29 cellular contexts compared by ENCODE assay signal in the genomic region with DNA sequence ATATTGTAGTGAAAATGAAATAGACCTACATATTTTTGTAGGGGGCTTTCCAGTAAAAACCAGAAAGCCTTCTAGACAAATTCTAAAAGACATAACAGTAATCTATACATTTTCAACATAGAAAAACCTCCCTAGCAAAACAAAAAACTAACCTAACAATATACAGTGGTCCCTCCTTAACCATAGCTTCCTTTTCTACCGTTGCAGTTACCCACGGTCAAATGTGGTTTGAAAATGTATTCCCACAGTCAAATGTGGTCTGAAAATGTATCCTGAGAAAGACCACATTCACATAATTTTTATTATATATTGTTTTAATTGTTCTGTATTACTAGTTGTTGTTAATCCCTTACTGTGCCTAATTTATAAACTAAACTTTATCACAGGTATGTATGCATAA. TPM values are rescaled to one million over a fixed set of nuclear protein-coding genes. Genes with fewer than 3 reads are reported as not detected.
DNase-seq lines count a peak whose midpoint lies in the region; ATAC-seq, FAIRE-seq and TF ChIP-seq lines count a peak whose summit lies in the region.
"Had no signal": no experiment of that assay in that cellular context is flagged by ENCODE, and none has a peak within 500 bp of the region (broad histone marks: within the 10 kb centered on the region; RNA-seq: fewer than 3 reads in every experiment).

No MANE protein-coding gene starts in this region.

- H3K4me1 ChIP-seq in mammary epithelial cell (ENCODE audit: insufficient read depth, low read length) (peaks cover 24% of the 10 kb centered on the region), K562 (replicated peaks in 1 of 2; ENCODE audit: control insufficient read depth in 2 of 2, insufficient read depth in 2 of 2, low read length in 2 of 2) (peaks cover 17 to 37% of the 10 kb centered on the region in 2 experiments; a peak in 4 of 5 replicates), neutrophil (ENCODE audit: control insufficient read depth in 1 of 2, insufficient read depth in 1 of 2, low read depth in 1 of 2, low read length in 1 of 2) (peaks cover 96 to 98% of the 10 kb centered on the region in 2 experiments), kidney (ENCODE audit: control insufficient read depth in 1 of 2, insufficient read depth in 1 of 2, low read depth in 1 of 2, low read length in 2 of 2) (peaks cover 33 to 41% of the 10 kb centered on the region in 2 donors)

- H3K4me3 Mint-ChIP-seq in MCF 10A (ENCODE audit: unreplicated experiment), result no peak overlapping the region
- H3K4me3 Mint-ChIP-seq: CD8-positive, alpha-beta T cell had no signal

- H3K9me1 ChIP-seq in K562 (ENCODE audit: control insufficient read depth, insufficient read depth, low read length), result peaks cover 5% of the 10 kb centered on the region

- 91% methylated on average over 2 of the region's 2 CpGs for WGBS in mammary epithelial cell (ENCODE audit: low coverage, missing lambda C conversion rate)
- 87% methylated on average over 2 of the region's 2 CpGs for WGBS in K562 (ENCODE audit: insufficient coverage, low coverage, missing lambda C conversion rate)

- dilution Hi-C loops in mammary epithelial cell (cut with HindIII; ENCODE audit: low sequenced_read_pairs), result loop anchor here (5.0 kb wide), 1 partner anchor 63 kb away; no protein-coding TSS in a partner anchor

- no peaks in the 10 kb centered on the region for H3K27me3 ChIP-seq in mammary epithelial cell (ENCODE audit: insufficient read depth, low read length)
- no peaks in the 10 kb centered on the region for H3K27me3 ChIP-seq in K562 (ENCODE audit: control insufficient read depth in 2 of 2, insufficient read depth in 2 of 2, low read length in 2 of 2)
- no peaks in the 10 kb centered on the region for H3K27me3 ChIP-seq in neutrophil
- H3K27me3 ChIP-seq: BLaER1 had no signal

- peaks cover 2% of the 10 kb centered on the region for H3K36me3 Mint-ChIP-seq in MCF 10A (ENCODE audit: insufficient read depth, unreplicated experiment)

- TF ChIP-seq CTCF in MCF 10A (IDR thresholded peaks at IDR 0.05; ENCODE audit: unreplicated experiment), result no peak
- TF ChIP-seq CTCF in mammary epithelial cell (conservative IDR thresholded peaks at IDR 0.05 in 1 of 2, IDR thresholded peaks at IDR 0.05 in 1 of 2; ENCODE audit: extremely low read depth in 1 of 2, insufficient read depth in 1 of 2, low read depth in 1 of 2, low read length in 2 of 2), result no peak
- TF ChIP-seq CTCF in K562 (IDR thresholded peaks at IDR 0.05 in 2 of 3, conservative IDR thresholded peaks at IDR 0.05 in 1 of 3; ENCODE audit: insufficient read depth in 2 of 3, low read depth in 1 of 3, low read length in 3 of 3), result no peak
- TF ChIP-seq CTCF in neutrophil (IDR thresholded peaks at IDR 0.05), result no peak
- TF ChIP-seq CTCF in kidney (IDR thresholded peaks at IDR 0.05; ENCODE audit: borderline replicate concordance, extremely low read depth, insufficient read depth), result no peak

- H3K27ac ChIP-seq in mammary epithelial cell (ENCODE audit: insufficient read depth, low read depth, low read length) (no peak overlapping the region), K562 (ENCODE audit: extremely low read depth, low read depth, low read length) (no peak overlapping the region), neutrophil (peak overlapping the region; percentile 68), kidney (ENCODE audit: low read depth in 2 of 2, low read length in 2 of 2) (no peak overlapping the region)
- H3K27ac ChIP-seq: 22Rv1, BLaER1, RWPE1 had no signal

- no peaks in the 10 kb centered on the region for H3K9me3 Mint-ChIP-seq in MCF 10A (ENCODE audit: unreplicated experiment)
- H3K9me3 Mint-ChIP-seq: CD8-positive, alpha-beta T cell had no signal

- H3K79me2 ChIP-seq in mammary epithelial cell (ENCODE audit: insufficient read depth, low read length) (peaks cover 98% of the 10 kb centered on the region), K562 (ENCODE audit: control insufficient read depth, insufficient read depth, low read length) (peaks cover 100% of the 10 kb centered on the region)

- H4K20me1 ChIP-seq in mammary epithelial cell (ENCODE audit: insufficient read depth, low read length) (peaks cover 4% of the 10 kb centered on the region), K562 (replicated peaks; ENCODE audit: control insufficient read depth, insufficient read depth, low read length) (peaks cover 54% of the 10 kb centered on the region)

- no peak for ATAC-seq in K562
- ATAC-seq: CD8-positive, alpha-beta T cell; HCT116; PC-3 had no signal

- peaks cover 56% of the 10 kb centered on the region for H3K4me1 Mint-ChIP-seq in MCF 10A (ENCODE audit: insufficient read depth, unreplicated experiment)

- H3K9me3 ChIP-seq in mammary epithelial cell (replicated peaks; ENCODE audit: insufficient read depth, low read length) (no peaks in the 10 kb centered on the region), K562 (replicated peaks; ENCODE audit: control insufficient read depth, insufficient read depth, low read depth, low read length) (peaks cover 6% of the 10 kb centered on the region), neutrophil (no peaks in the 10 kb centered on the region), kidney (ENCODE audit: control insufficient read depth in 1 of 2, low read length in 2 of 2) (no peaks in the 10 kb centered on the region)

- H2AFZ ChIP-seq in mammary epithelial cell (ENCODE audit: low read depth, low read length) (no peak overlapping the region), K562 (ENCODE audit: low read depth, low read length) (no peak overlapping the region)

- H3K4me3 ChIP-seq in mammary epithelial cell (replicated peaks in 1 of 3; ENCODE audit: insufficient read depth in 1 of 3, low read depth in 2 of 3, low read length in 3 of 3), result no peak overlapping the region
- no peak overlapping the region for H3K4me3 ChIP-seq in K562
- H3K4me3 ChIP-seq in neutrophil (ENCODE audit: low read depth in 1 of 2, low read length in 1 of 2), result no peak overlapping the region
- no peak overlapping the region for H3K4me3 ChIP-seq in kidney (ENCODE audit: low read length in 2 of 2)
- H3K4me3 ChIP-seq: BLaER1, SK-N-MC had no signal

- in situ Hi-C loops in mammary epithelial cell (cut with MboI; ENCODE audit: low sequenced_read_pairs in 2 of 2), result no loop called here
- in situ Hi-C loops in K562 (cut with MboI), result no loop called here

- CTCF ChIA-PET in MCF 10A (lab: Yijun Ruan, JAX) (interaction anchor here (1.0 kb wide), 1 partner anchor 148 kb away, joined by 5 read pairs; no protein-coding TSS in a partner anchor), mammary epithelial cell (lab: Charles Lee; ENCODE audit: low non-redundant PET) (no interaction called here), K562 (lab: Yijun Ruan, JAX; ENCODE audit: low intra/inter-chr PET ratio) (no interaction called here)

- H3K4me2 ChIP-seq in mammary epithelial cell (ENCODE audit: insufficient read depth, low read depth, low read length) (no peak overlapping the region), K562 (ENCODE audit: insufficient read depth, low read length) (no peak overlapping the region)
- H3K4me2 ChIP-seq: BLaER1 had no signal

- TF ChIP-seq EP300 in K562 (IDR thresholded peaks at IDR 0.05; ENCODE audit: low read length), result no peak

- no peaks in the 10 kb centered on the region for H3K27me3 Mint-ChIP-seq in MCF 10A (ENCODE audit: insufficient read depth, unreplicated experiment)

- BruUV-seq in MCF 10A (replicated peaks; lab: Mats Ljungman, UMichigan) (no TSS peak), mammary epithelial cell (replicated peaks; lab: Mats Ljungman, UMichigan) (no TSS peak), K562 (replicated peaks; lab: Mats Ljungman, UMichigan) (no TSS peak)

- TF ChIP-seq RAD21 in K562 (CRISPR knock-in tag; conservative IDR thresholded peaks at IDR 0.05 in 1 of 2, IDR thresholded peaks at IDR 0.05 in 1 of 2), result no peak

- no peak overlapping the region for H3K9ac ChIP-seq in mammary epithelial cell (ENCODE audit: insufficient read depth, low read length)
- H3K9ac ChIP-seq in K562 (ENCODE audit: insufficient read depth in 1 of 2, low read depth in 2 of 2, low read length in 2 of 2), result no peak overlapping the region
- H3K9ac ChIP-seq in kidney (ENCODE audit: low read length in 2 of 2), result no peak overlapping the region
- H3K9ac ChIP-seq: BLaER1 had no signal

- no peak for DNase-seq in MCF 10A (ENCODE audit: unreplicated experiment)
- no peak for DNase-seq in mammary epithelial cell
- DNase-seq in K562 (ENCODE audit: extremely low read depth in 1 of 4, low spot score in 3 of 4), result no peak
- no peak for DNase-seq in COLO668 (lab: John Stamatoyannopoulos, UW; ENCODE audit: unreplicated experiment)
- no peak for DNase-seq in activated CD8-positive, alpha-beta memory T cell treated with anti-CD3 and anti-CD28 coated beads, Interleukin-2, amount 50 U/mL, for 4 hours
- DNase-seq in kidney, result no peak
- DNase-seq in activated CD4-positive, alpha-beta T cell treated with anti-CD3 and anti-CD28 coated beads for 4 hours, result no peak
- DNase-seq: ACHN; Calu3; CD8-positive, alpha-beta T cell; DMS153; GDM1; IMR-90; Karpas-422; NCI-H1417; NCI-H1694 treated with DMSO at 0.1 percent for 48 hours; NCI-H446; NCI-H526 treated with DMSO at 0.1 percent for 48 hours; PC-3; SHP77 treated with DMSO at 0.1 percent for 48 hours had no signal

- no peak for TF ChIP-seq POLR2A in K562 (conservative IDR thresholded peaks at IDR 0.05)

- FAIRE-seq in K562 (lab: Jason Lieb, UNC) (no peak), kidney (lab: Jason Lieb, UNC) (no peak)
- FAIRE-seq: GM19239, H1, HTR-8/SVneo had no signal

- POLR2A ChIA-PET in MCF 10A (lab: Yijun Ruan, JAX), result interaction anchor here (0.6 to 1.6 kb wide), 6 partner anchors 8 to 126 kb away, joined by 3 to 4 read pairs (median 4); no protein-coding TSS in a partner anchor
- POLR2A ChIA-PET in K562 (lab: Yijun Ruan, JAX), result interaction anchor here (0.6 to 4.2 kb wide), 3 partner anchors 11 to 467 kb away, joined by 4 to 27 read pairs (median 6); no protein-coding TSS in a partner anchor

- intact Hi-C loops in MCF 10A (cut with micrococcal nuclease), result no loop called here
- intact Hi-C loops in mammary epithelial cell (cut with micrococcal nuclease), result no loop called here
- intact Hi-C loops in K562 (cut with micrococcal nuclease), result no loop called here
- intact Hi-C loops in kidney (cut with DNase I), result no loop called here

- H3K27ac Mint-ChIP-seq in MCF 10A (ENCODE audit: low read depth, unreplicated experiment), result peak overlapping the region; percentile 39
- H3K27ac Mint-ChIP-seq: CD8-positive, alpha-beta T cell had no signal

- H3K36me3 ChIP-seq in mammary epithelial cell (ENCODE audit: insufficient read depth, low read length) (no peaks in the 10 kb centered on the region), K562 (ENCODE audit: control insufficient read depth, insufficient read depth, low read length) (peaks cover 35% of the 10 kb centered on the region), neutrophil (no peaks in the 10 kb centered on the region), kidney (ENCODE audit: control insufficient read depth in 1 of 2, insufficient read depth in 2 of 2, low read length in 2 of 2) (no peaks in the 10 kb centered on the region)

RNA-seq across cellular contexts. Expression of gene PSAP, which starts 6.4 kb away (rescaled TPM):
- 506 and 692 TPM in 2 replicates for total RNA-seq in MCF 10A (2022)
- total RNA-seq in mammary epithelial cell, result 1,000 to 10,000 TPM in 1 of 2 donors, 100 to 1,000 TPM in 1; 655 to 1,757 TPM
- 864 TPM for polyA plus RNA-seq in mammary epithelial cell
- polyA minus RNA-seq in mammary epithelial cell, result 764 TPM
- 516 and 975 TPM in 2 replicates for total RNA-seq in K562 (2011; cell fraction: chromatin; rRNA removed; ENCODE audit: low replicate concordance)
- total RNA-seq in K562 (2011; cell fraction: nucleolus; rRNA removed), result 1,506 and 1,517 TPM in 2 replicates
- 977 and 1,240 TPM in 2 replicates for total RNA-seq in K562 (2011; cell fraction: nucleoplasm; rRNA removed)
- total RNA-seq in K562 (2014; rRNA removed), result 300 and 431 TPM in 2 replicates
- total RNA-seq in K562 (2014; rRNA removed; fragmentation: Illumina TruSeq; extraction: Trizol), result 231 and 245 TPM in 2 replicates
- 354 and 357 TPM in 2 replicates for total RNA-seq in K562 (2015; rRNA removed; fragmentation: Illumina TruSeq; extraction: Trizol)
- 458 and 473 TPM in 2 replicates for total RNA-seq in K562 (2021)
- 613 and 630 TPM in 2 replicates for polyA plus RNA-seq in K562 (2011; rRNA removed)
- 632 and 704 TPM in 2 replicates for polyA plus RNA-seq in K562 (2011; cell fraction: cytosol; rRNA removed)
- polyA plus RNA-seq in K562 (2011; cell fraction: nucleus; rRNA removed), result 504 and 505 TPM in 2 replicates
- 541 and 1,183 TPM in 2 replicates for polyA plus RNA-seq in K562 (2012)
- 439 and 442 TPM in 2 replicates for polyA plus RNA-seq in K562 (2014; fragmentation: Illumina TruSeq; extraction: Trizol)
- polyA plus RNA-seq in K562 (2014; fragmentation: Nextera tagmentation; extraction: Ambion mirVana), result 100 to 1,000 TPM; 429 to 700 TPM
- 399 and 425 TPM in 2 replicates for polyA plus RNA-seq in K562 (2014; rRNA removed)
- 379 and 426 TPM in 2 replicates for polyA minus RNA-seq in K562 (2011; rRNA and poly(A)+ RNA removed)
- 290 and 309 TPM in 2 replicates for polyA minus RNA-seq in K562 (2011; cell fraction: cytosol; rRNA and poly(A)+ RNA removed)
- polyA minus RNA-seq in K562 (2011; cell fraction: nucleus; rRNA and poly(A)+ RNA removed), result 87.5 and 138 TPM in 2 replicates
- 1,249 TPM for total RNA-seq in kidney
- polyA plus RNA-seq in kidney (ENCODE audit: insufficient read depth, low read depth, low replicate concordance), result 1,082 TPM
